ENCODE assay signal across 28 cellular contexts in the genomic region with DNA sequence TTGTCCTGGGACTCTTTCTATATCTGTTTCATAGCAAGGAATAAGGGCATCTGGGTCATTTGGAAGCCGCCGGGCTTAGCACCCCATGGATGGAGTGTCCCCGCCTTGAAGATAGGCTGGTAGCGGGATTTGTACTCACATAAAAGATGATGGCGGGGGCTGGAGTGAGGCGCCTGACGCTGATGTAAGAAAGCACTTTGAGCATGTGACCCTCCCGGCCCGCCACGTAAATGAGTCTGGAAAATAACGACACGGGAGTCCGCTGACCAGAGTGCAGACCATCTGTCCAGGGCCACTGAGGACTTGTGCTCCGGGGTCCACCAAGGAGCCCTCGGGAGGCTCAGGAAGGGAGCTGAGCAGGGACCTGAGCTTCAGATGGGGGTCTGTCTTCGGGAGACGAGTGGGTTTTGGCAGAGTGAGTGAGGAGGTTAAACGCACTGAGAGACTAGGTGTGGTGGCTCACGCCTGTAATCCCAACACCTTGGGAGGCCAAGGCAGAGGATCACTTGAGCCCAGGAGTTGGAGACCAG. TPM values are rescaled to one million over a fixed set of nuclear protein-coding genes. Genes with fewer than 3 reads are reported as not detected.
DNase-seq lines count a peak whose midpoint lies in the region; ATAC-seq, FAIRE-seq and TF ChIP-seq lines count a peak whose summit lies in the region.
"Had no signal": no experiment of that assay in that cellular context is flagged by ENCODE, and none has a peak within 500 bp of the region (broad histone marks: within the 10 kb centered on the region; RNA-seq: fewer than 3 reads in every experiment).

No MANE protein-coding gene starts in this region.

- no peaks in the 10 kb centered on the region for H4K20me1 ChIP-seq in K562 (replicated peaks; ENCODE audit: control insufficient read depth, insufficient read depth, low read length)
- H4K20me1 ChIP-seq: BLaER1 had no signal

- H3K4me3 ChIP-seq in K562: no peak overlapping the region
- no peak overlapping the region for H3K4me3 ChIP-seq in kidney (ENCODE audit: low read length in 2 of 2)
- no peak overlapping the region for H3K4me3 ChIP-seq in stomach
- H3K4me3 ChIP-seq: BLaER1, GM12878 had no signal

- TF ChIP-seq RAD21 in K562 (CRISPR knock-in tag; conservative IDR thresholded peaks at IDR 0.05 in 1 of 2, IDR thresholded peaks at IDR 0.05 in 1 of 2): no peak

- H3K27ac ChIP-seq in K562 (ENCODE audit: extremely low read depth, low read depth, low read length) (no peak overlapping the region), kidney (ENCODE audit: low read depth in 2 of 2, low read length in 2 of 2) (no peak overlapping the region), stomach (no peak overlapping the region)
- H3K27ac ChIP-seq: BLaER1 had no signal

- no peaks in the 10 kb centered on the region for H3K36me3 ChIP-seq in K562 (ENCODE audit: control insufficient read depth, insufficient read depth, low read length)
- H3K36me3 ChIP-seq in kidney (ENCODE audit: control insufficient read depth in 1 of 2, insufficient read depth in 2 of 2, low read length in 2 of 2): peaks cover 7 to 19% of the 10 kb centered on the region in 2 donors
- H3K36me3 ChIP-seq in stomach: peaks cover 0 to 19% (median 3%) of the 10 kb centered on the region in 4 donors
- H3K36me3 ChIP-seq: BE2C, BLaER1 had no signal

- no peak overlapping the region for H2AFZ ChIP-seq in K562 (ENCODE audit: low read depth, low read length)

- CTCF ChIA-PET in K562 (lab: Yijun Ruan, JAX; ENCODE audit: low intra/inter-chr PET ratio): no interaction called here

- H3K9me1 ChIP-seq in K562 (ENCODE audit: control insufficient read depth, insufficient read depth, low read length): no peaks in the 10 kb centered on the region

- no peak overlapping the region for H3K9ac ChIP-seq in K562 (ENCODE audit: insufficient read depth in 1 of 2, low read depth in 2 of 2, low read length in 2 of 2)
- H3K9ac ChIP-seq in kidney (ENCODE audit: low read length in 2 of 2): no peak overlapping the region
- H3K9ac ChIP-seq: BLaER1 had no signal

- under 1% methylated on average over 19 of the region's 19 CpGs for WGBS in K562 (ENCODE audit: insufficient coverage, low coverage, missing lambda C conversion rate)
- 92 to 96% (median 94%) methylated on average over 19 of the region's 19 CpGs for WGBS in stomach, 5 donors

- TF ChIP-seq POLR2A in K562 (conservative IDR thresholded peaks at IDR 0.05) (no peak), stomach (IDR thresholded peaks at IDR 0.05) (no peak)

- H3K9me3 ChIP-seq in K562 (replicated peaks; ENCODE audit: control insufficient read depth, insufficient read depth, low read depth, low read length) (no peaks in the 10 kb centered on the region), kidney (ENCODE audit: control insufficient read depth in 1 of 2, low read length in 2 of 2) (no peaks in the 10 kb centered on the region), stomach (peaks cover 0 to 19% (median 16%) of the 10 kb centered on the region in 4 donors)
- H3K9me3 ChIP-seq: BE2C had no signal

- H3K27me3 ChIP-seq in K562 (ENCODE audit: control insufficient read depth in 2 of 2, insufficient read depth in 2 of 2, low read length in 2 of 2) (peaks cover 4 to 12% of the 10 kb centered on the region in 2 experiments; a peak in 3 of 5 replicates), stomach (no peaks in the 10 kb centered on the region)
- H3K27me3 ChIP-seq: BE2C, BLaER1 had no signal

- no peak for ATAC-seq in K562
- ATAC-seq in HG03095 (IDR thresholded peaks at IDR 0.05; ENCODE audit: unreplicated experiment): no peak
- ATAC-seq in omental fat pad (ENCODE audit: low FRiP score): no peak
- ATAC-seq: GM12878 had no signal

- no peak overlapping the region for H3K4me2 ChIP-seq in K562 (ENCODE audit: insufficient read depth, low read length)
- H3K4me2 ChIP-seq: BLaER1 had no signal

- intact Hi-C loops in K562 (cut with micrococcal nuclease) (no loop called here), kidney (cut with DNase I) (no loop called here), stomach (cut with DNase I; ENCODE audit: low total_unique reads) (no loop called here)

- no peak for TF ChIP-seq EP300 in K562 (IDR thresholded peaks at IDR 0.05; ENCODE audit: low read length)
- no peak for TF ChIP-seq EP300 in stomach (IDR thresholded peaks at IDR 0.05)

- FAIRE-seq in K562 (lab: Jason Lieb, UNC) (no peak), kidney (lab: Jason Lieb, UNC) (no peak)
- FAIRE-seq: A204.1, GM12878, GM12892, GM18507 had no signal

- POLR2A ChIA-PET in K562 (lab: Yijun Ruan, JAX): interaction anchor here (1.0 kb wide), 1 partner anchor 1664 kb away, joined by 3 read pairs; no protein-coding TSS in a partner anchor

- in situ Hi-C loops in K562 (cut with MboI): no loop called here

- H3K4me1 ChIP-seq in K562 (replicated peaks in 1 of 2; ENCODE audit: control insufficient read depth in 2 of 2, insufficient read depth in 2 of 2, low read length in 2 of 2) (no peaks in the 10 kb centered on the region), kidney (ENCODE audit: control insufficient read depth in 1 of 2, insufficient read depth in 1 of 2, low read depth in 1 of 2, low read length in 2 of 2) (no peaks in the 10 kb centered on the region), stomach (no peaks in the 10 kb centered on the region)
- H3K4me1 ChIP-seq: BE2C, BLaER1 had no signal

- no peaks in the 10 kb centered on the region for H3K79me2 ChIP-seq in K562 (ENCODE audit: control insufficient read depth, insufficient read depth, low read length)

- DNase-seq in K562 (ENCODE audit: extremely low read depth in 1 of 4, low spot score in 3 of 4): no peak
- DNase-seq in kidney: peak; percentile 45
- peak; percentile 25 for DNase-seq in stomach
- DNase-seq in omental fat pad (ENCODE audit: low spot score): no peak
- DNase-seq: 8988T; ACHN; BE2C; C1 segment of cervical spinal cord; CD4-positive, alpha-beta memory T cell; CD4-positive, CD25-positive, alpha-beta regulatory T cell; CD8-positive, alpha-beta memory T cell; COR-L47; DMS 273 treated with DMSO at 0.1 percent for 48 hours; DMS153; DMS53; DMS79; DND-41; EL; GDM1 had no signal

- TF ChIP-seq CTCF in K562 (IDR thresholded peaks at IDR 0.05 in 2 of 3, conservative IDR thresholded peaks at IDR 0.05 in 1 of 3; ENCODE audit: insufficient read depth in 2 of 3, low read depth in 1 of 3, low read length in 3 of 3) (no peak), kidney (IDR thresholded peaks at IDR 0.05; ENCODE audit: borderline replicate concordance, extremely low read depth, insufficient read depth) (no peak), stomach (IDR thresholded peaks at IDR 0.05) (no peak), omental fat pad (IDR thresholded peaks at IDR 0.05) (no peak)

- BruUV-seq in K562 (replicated peaks; lab: Mats Ljungman, UMichigan): no TSS peak

TF ChIP-seq in K562, 482 proteins besides CTCF, POLR2A, EP300 and RAD21:
- TF ChIP-seq ZNF212 (CRISPR knock-in tag; IDR thresholded peaks at IDR 0.05) (no peak), L3MBTL2 (IDR thresholded peaks at IDR 0.05) (peak; percentile 37; the same call in 1 of the 2 replicates), POLR3G (IDR thresholded peaks at IDR 0.05; ENCODE audit: extremely low read depth, insufficient read length, insufficient replicate concordance) (no peak), ZMIZ1 (IDR thresholded peaks at IDR 0.05; ENCODE audit: low read depth in 2 of 2, low read length in 2 of 2) (no peak)
TF ChIP-seq in K562: peak in this region for 1.

RNA-seq across cellular contexts. Expression of gene SLC7A9, which starts 25.8 kb away (rescaled TPM):
- not detected in 2 replicates for total RNA-seq in K562 (2011; cell fraction: chromatin; rRNA removed; ENCODE audit: low replicate concordance)
- not detected in 2 replicates for total RNA-seq in K562 (2011; cell fraction: nucleolus; rRNA removed)
- total RNA-seq in K562 (2011; cell fraction: nucleoplasm; rRNA removed): not detected in 2 replicates
- total RNA-seq in K562 (2014; rRNA removed): not detected in 2 replicates
- total RNA-seq in K562 (2014; rRNA removed; fragmentation: Illumina TruSeq; extraction: Trizol): not detected in 2 replicates
- not detected in 2 replicates for total RNA-seq in K562 (2015; rRNA removed; fragmentation: Illumina TruSeq; extraction: Trizol)
- not detected in 2 replicates for total RNA-seq in K562 (2021)
- polyA plus RNA-seq in K562 (2011; rRNA removed): not detected in 2 replicates
- not detected in 2 replicates for polyA plus RNA-seq in K562 (2011; cell fraction: cytosol; rRNA removed)
- not detected in 2 replicates for polyA plus RNA-seq in K562 (2011; cell fraction: nucleus; rRNA removed)
- 0.06 TPM in 1 of 2 replicates, not detected in the other for polyA plus RNA-seq in K562 (2012)
- polyA plus RNA-seq in K562 (2014; fragmentation: Illumina TruSeq; extraction: Trizol): not detected in 2 replicates
- polyA plus RNA-seq in K562 (2014; fragmentation: Nextera tagmentation; extraction: Ambion mirVana): not detected
- polyA plus RNA-seq in K562 (2014; rRNA removed): not detected in 2 replicates
- not detected in 2 replicates for polyA minus RNA-seq in K562 (2011; rRNA and poly(A)+ RNA removed)
- polyA minus RNA-seq in K562 (2011; cell fraction: cytosol; rRNA and poly(A)+ RNA removed): not detected in 2 replicates
- not detected in 2 replicates for polyA minus RNA-seq in K562 (2011; cell fraction: nucleus; rRNA and poly(A)+ RNA removed)
- 2.6 TPM for total RNA-seq in kidney
- polyA plus RNA-seq in kidney (ENCODE audit: insufficient read depth, low read depth, low replicate concordance): 40.0 TPM
- 1 to 10 TPM in 1 of 5 donors, not detected in 4; 2.4 TPM for total RNA-seq in stomach
- polyA plus RNA-seq in stomach: under 1 TPM in 1 of 3 donors, not detected in 2; 0.58 TPM
- 1 to 10 TPM in 1 of 4 donors, under 1 TPM in 1, not detected in 2; 0.36 to 1.4 TPM for total RNA-seq in omental fat pad
- total RNA-seq: Daoy had no signal
- polyA plus RNA-seq: AG04450; CD14-positive monocyte; CD4-positive, alpha-beta memory T cell; CD4-positive, CD25-positive, alpha-beta regulatory T cell; CD8-positive, alpha-beta memory T cell; GM12878 had no signal

Comparison
In these comparisons a context has a peak if more than half of its experiments do, and no peak if none do; other contexts are left out.
1. DNase-seq: peak in kidney (single experiment) and stomach (single experiment); none in K562 (0 of 4) and omental fat pad (single experiment).